Comparison of ENCODE assay signal across 23 cellular contexts in genomic region chr3:78858910-78859309, GRCh38.
"Had no signal": no experiment of that assay in that cellular context is flagged by ENCODE, and none has a peak within 500 bp of the region (broad histone marks: within the 10 kb centered on the region; RNA-seq: fewer than 3 reads in every experiment).

No MANE protein-coding gene starts in this region.

- H3K27me3 Mint-ChIP-seq: activated naive CD4-positive, alpha-beta T cell treated with anti-CD3 and anti-CD28 coated beads, Interleukin-2, amount 10 ng/mL, durations not matched to agents 7 days and 5 days; activated naive CD8-positive, alpha-beta T cell treated with anti-CD3 and anti-CD28 coated beads, Interleukin-2, amount 50 U/mL, for 24 hours; stimulated activated naive CD8-positive, alpha-beta T cell treated with anti-CD3 and anti-CD28 coated beads, Interleukin-15, Interleukin-2, amounts not matched to agents 100 ng/mL and 50 ng/mL, for 24 hours had no signal

- DNase-seq: activated CD4-positive, alpha-beta T cell treated with anti-CD3 and anti-CD28 coated beads, Interleukin-2, amount 50 U/mL, for 1 hour; activated CD8-positive, alpha-beta memory T cell treated with anti-CD3 and anti-CD28 coated beads for 24 hours; activated CD8-positive, alpha-beta memory T cell treated with anti-CD3 and anti-CD28 coated beads, Interleukin-2, amount 50 U/mL, for 48 hours; activated effector memory CD4-positive, alpha-beta T cell treated with Interleukin-2 at 50 U/mL for 16 hours; activated naive CD4-positive, alpha-beta T cell treated with anti-CD3 and anti-CD28 coated beads, Interleukin-2, amount 10 ng/mL, durations not matched to agents 7 days and 5 days; activated naive CD8-positive, alpha-beta T cell treated with anti-CD3 and anti-CD28 coated beads, Interleukin-2, amount 50 U/mL, for 24 hours; activated T-cell treated with anti-CD3 and anti-CD28 coated beads, Interleukin-2, amount 50 U/mL, for 48 hours; anterior cingulate cortex; brain microvascular endothelial cell; central memory CD4-positive, alpha-beta T cell; colonic mucosa; hypothalamus; midbrain; occipital lobe; stimulated activated CD4-positive, alpha-beta T cell treated with anti-CD3 and anti-CD28 coated beads, Interleukin-2, amount 100 ng/mL, for 24 hours; T-helper 1 cell; T1000 had no signal

- H3K36me3 Mint-ChIP-seq: activated naive CD4-positive, alpha-beta T cell treated with anti-CD3 and anti-CD28 coated beads, Interleukin-2, amount 10 ng/mL, durations not matched to agents 7 days and 5 days had no signal

- ATAC-seq: activated naive CD8-positive, alpha-beta T cell treated with anti-CD3 and anti-CD28 coated beads, Interleukin-2, amount 50 U/mL, for 24 hours; left lobe of liver had no signal

- FAIRE-seq: frontal cortex, keratinocyte had no signal

- H3K36me3 ChIP-seq: brain microvascular endothelial cell, colonic mucosa, tibial nerve had no signal

- H3K4me1 Mint-ChIP-seq: activated naive CD4-positive, alpha-beta T cell treated with anti-CD3 and anti-CD28 coated beads, Interleukin-2, amount 10 ng/mL, durations not matched to agents 7 days and 5 days; activated naive CD8-positive, alpha-beta T cell treated with anti-CD3 and anti-CD28 coated beads, Interleukin-2, amount 50 U/mL, for 24 hours had no signal

- H3K9me3 ChIP-seq: colonic mucosa, tibial nerve had no signal

- H3K27me3 ChIP-seq: brain microvascular endothelial cell, colonic mucosa, tibial nerve had no signal

- H3K27ac ChIP-seq: brain microvascular endothelial cell, colonic mucosa, tibial nerve had no signal

- H3K4me1 ChIP-seq: colonic mucosa, tibial nerve had no signal

- H3K4me3 ChIP-seq: colonic mucosa, lung, tibial nerve had no signal

- H3K27ac Mint-ChIP-seq: activated naive CD4-positive, alpha-beta T cell treated with anti-CD3 and anti-CD28 coated beads, Interleukin-2, amount 10 ng/mL, durations not matched to agents 7 days and 5 days; activated naive CD8-positive, alpha-beta T cell treated with anti-CD3 and anti-CD28 coated beads, Interleukin-2, amount 50 U/mL, for 24 hours; stimulated activated naive CD8-positive, alpha-beta T cell treated with anti-CD3 and anti-CD28 coated beads, Interleukin-15, Interleukin-2, amounts not matched to agents 100 ng/mL and 50 ng/mL, for 24 hours had no signal

- H3K4me3 Mint-ChIP-seq: activated naive CD4-positive, alpha-beta T cell treated with anti-CD3 and anti-CD28 coated beads, Interleukin-2, amount 10 ng/mL, durations not matched to agents 7 days and 5 days; activated naive CD8-positive, alpha-beta T cell treated with anti-CD3 and anti-CD28 coated beads, Interleukin-2, amount 50 U/mL, for 24 hours; stimulated activated naive CD8-positive, alpha-beta T cell treated with anti-CD3 and anti-CD28 coated beads, Interleukin-15, Interleukin-2, amounts not matched to agents 100 ng/mL and 50 ng/mL, for 24 hours had no signal
